10 cellular contexts compared by ENCODE assay signal in the genomic region with DNA sequence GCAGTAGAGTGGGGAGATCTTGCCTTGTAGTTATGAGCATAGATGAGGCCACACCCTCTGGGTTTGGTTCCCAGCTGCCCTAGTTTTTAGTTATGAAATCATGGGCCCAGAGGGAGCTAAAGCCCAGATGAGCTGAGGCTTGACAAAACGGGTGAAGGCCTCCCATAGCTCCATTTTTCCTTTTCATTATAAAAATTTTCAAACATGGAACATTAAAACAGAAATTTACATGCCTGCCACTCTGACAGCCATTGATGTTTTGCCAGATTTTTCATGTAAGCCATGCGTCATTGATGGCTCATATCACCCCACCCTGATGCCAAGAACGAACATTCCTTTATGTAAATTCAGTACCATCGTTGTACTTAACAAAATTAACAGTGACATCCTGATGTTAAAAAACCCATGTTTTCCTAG.
A peak's percentile ranks its signal among the peaks of the same experiment; 100 is the strongest.
DNase-seq lines count a peak whose midpoint lies in the region; ATAC-seq and TF ChIP-seq lines count a peak whose summit lies in the region.
"Had no signal": no experiment of that assay in that cellular context is flagged by ENCODE, and none has a peak within 500 bp of the region (broad histone marks: within the 10 kb centered on the region; RNA-seq: fewer than 3 reads in every experiment).

No MANE protein-coding gene starts in this region.

- peaks cover 6% of the 10 kb centered on the region for H3K4me1 ChIP-seq in IMR-90 (ENCODE audit: control insufficient read depth, insufficient read depth, low read length)
- peaks cover 0 to 26% of the 10 kb centered on the region in 2 donors for H3K4me1 ChIP-seq in right atrium auricular region
- H3K4me1 ChIP-seq in testis, result no peaks in the 10 kb centered on the region

- H3K4ac ChIP-seq in IMR-90 (ENCODE audit: low read depth, low read length), result no peak overlapping the region

- H3K9me3 ChIP-seq in IMR-90 (ENCODE audit: control insufficient read depth, insufficient read depth, low read length) (no peaks in the 10 kb centered on the region), right atrium auricular region (no peaks in the 10 kb centered on the region), testis (no peaks in the 10 kb centered on the region), T-helper 17 cell (ENCODE audit: control insufficient read depth, low read length, poor library complexity, severe bottlenecking) (no peaks in the 10 kb centered on the region)

- H3K36me3 Mint-ChIP-seq in brain, result peaks cover 63% of the 10 kb centered on the region
- peaks cover 16% of the 10 kb centered on the region for H3K36me3 Mint-ChIP-seq in T-helper 17 cell (ENCODE audit: low read depth)

- no peak for TF ChIP-seq RAD21 in IMR-90 (IDR thresholded peaks at IDR 0.05; ENCODE audit: low read length)

- peak overlapping the region; percentile 15; the same call in 1 of the 2 replicates for H3K4me2 ChIP-seq in IMR-90 (ENCODE audit: low read depth, low read length)

- H2BK5ac ChIP-seq in IMR-90 (ENCODE audit: low read depth, low read length, poor library complexity, severe bottlenecking), result peak overlapping the region; percentile 15

- H4K8ac ChIP-seq in IMR-90 (ENCODE audit: low read depth in 2 of 2, low read length in 2 of 2), result no peak overlapping the region; a peak in 1 of 4 replicates

- H3K27ac Mint-ChIP-seq in brain (peak overlapping the region in 3 of 5 experiments; percentile 18 to 90 (median 45)), T-helper 17 cell (no peak overlapping the region)

- H3K14ac ChIP-seq in IMR-90 (replicated peaks; ENCODE audit: low read depth, low read length), result no peak overlapping the region

- H2BK15ac ChIP-seq in IMR-90 (ENCODE audit: low read depth, low read length), result no peak overlapping the region

- peaks cover 58% of the 10 kb centered on the region for H3K36me3 ChIP-seq in IMR-90 (ENCODE audit: control insufficient read depth, insufficient read depth, low read length)
- H3K36me3 ChIP-seq in right atrium auricular region, result peaks cover 32% of the 10 kb centered on the region
- H3K36me3 ChIP-seq in testis (ENCODE audit: low read depth, missing control alignments), result no peaks in the 10 kb centered on the region

- TF ChIP-seq CTCF in IMR-90 (conservative IDR thresholded peaks at IDR 0.05; ENCODE audit: low read depth, low read length) (no peak), brain (conservative IDR thresholded peaks at IDR 0.05) (no peak), right atrium auricular region (IDR thresholded peaks at IDR 0.05) (no peak), testis (IDR thresholded peaks at IDR 0.05) (no peak)

- no peaks in the 10 kb centered on the region for H4K20me1 ChIP-seq in IMR-90 (ENCODE audit: insufficient read depth, low read length)

- TF ChIP-seq POLR2A in IMR-90 (IDR thresholded peaks at IDR 0.05; ENCODE audit: low read depth, low read length) (no peak), testis (IDR thresholded peaks at IDR 0.05) (no peak)

- H3K9me3 Mint-ChIP-seq in brain, result no peaks in the 10 kb centered on the region

- peaks cover under 1 to 43% of the 10 kb centered on the region in 2 experiments; a peak in 3 of 4 replicates for H3K79me1 ChIP-seq in IMR-90 (ENCODE audit: low read depth in 1 of 2, low read length in 2 of 2)

- no peak overlapping the region for H2AK9ac ChIP-seq in IMR-90 (replicated peaks; ENCODE audit: low read depth, low read length, poor library complexity)

- peaks cover 21% of the 10 kb centered on the region for H3K4me1 Mint-ChIP-seq in brain
- H3K4me1 Mint-ChIP-seq in T-helper 17 cell, result peaks cover 19% of the 10 kb centered on the region

- no peak overlapping the region for H3K9ac ChIP-seq in IMR-90 (ENCODE audit: low read depth, low read length)

- peak; percentile 87 for DNase-seq in IMR-90
- DNase-seq in right atrium auricular region (ENCODE audit: low spot score), result no peak
- peak; percentile 44 for DNase-seq in testis
- no peak for DNase-seq in T-helper 17 cell
- DNase-seq in NCI-H1694 treated with DMSO at 0.1 percent for 48 hours (lab: John Stamatoyannopoulos, UW), result no peak
- DNase-seq: NCI-H446 treated with DMSO at 0.1 percent for 48 hours, T-helper 1 cell had no signal

- peak; percentile 79 for ATAC-seq in IMR-90 (ENCODE audit: low read depth)
- ATAC-seq in T-helper 17 cell, result no peak
- no peak for ATAC-seq in GM18861 (IDR thresholded peaks at IDR 0.05; ENCODE audit: unreplicated experiment)
- no peak for ATAC-seq in HG02798 (IDR thresholded peaks at IDR 0.05; ENCODE audit: poor library complexity, unreplicated experiment)

- no peak overlapping the region for H2BK120ac ChIP-seq in IMR-90 (ENCODE audit: low read depth, low read length)

- intact Hi-C loops in IMR-90 (cut with micrococcal nuclease), result no loop called here
- intact Hi-C loops in testis (cut with DNase I; ENCODE audit: low total_unique reads), result no loop called here

- H3K27me3 ChIP-seq in IMR-90 (ENCODE audit: control insufficient read depth, insufficient read depth, low read length), result no peaks in the 10 kb centered on the region
- H3K27me3 ChIP-seq in right atrium auricular region, result no peaks in the 10 kb centered on the region
- H3K27me3 ChIP-seq in testis, result no peaks in the 10 kb centered on the region

- in situ Hi-C loops in IMR-90 (cut with MboI; ENCODE audit: low sequenced_read_pairs), result no loop called here

- H3K56ac ChIP-seq in IMR-90 (ENCODE audit: extremely low read depth, insufficient read depth, low read length), result no peak overlapping the region

- H2AFZ ChIP-seq in IMR-90 (replicated peaks; ENCODE audit: low read length, poor library complexity), result no peak overlapping the region

- no peak overlapping the region for H4K5ac ChIP-seq in IMR-90 (ENCODE audit: low read depth, low read length)

- POLR2A ChIA-PET in IMR-90 (lab: Charles Lee; ENCODE audit: unreplicated experiment), result no interaction called here

- H2BK20ac ChIP-seq in IMR-90 (ENCODE audit: low read depth, low read length), result no peak overlapping the region

- H3K27ac ChIP-seq in IMR-90 (ENCODE audit: insufficient read depth, low read length) (no peak overlapping the region), right atrium auricular region (peak overlapping the region; percentile 3 to 63), testis (peak overlapping the region in 1 of 2 donors; percentile 29)

- CTCF ChIA-PET in IMR-90 (lab: Yijun Ruan, JAX), result interaction anchor here (0.6 kb wide), 1 partner anchor 51 kb away, joined by 3 read pairs; no protein-coding TSS in a partner anchor

- H3K18ac ChIP-seq in IMR-90 (ENCODE audit: low read depth, low read length), result no peak overlapping the region

- H3K4me3 Mint-ChIP-seq in brain (no peak overlapping the region), T-helper 17 cell (no peak overlapping the region)

- no peak overlapping the region for H3K23ac ChIP-seq in IMR-90 (ENCODE audit: low read depth, low read length)

- BruUV-seq in IMR-90 (replicated peaks; lab: Mats Ljungman, UMichigan), result no TSS peak

- H3K27me3 Mint-ChIP-seq in brain (no peaks in the 10 kb centered on the region), T-helper 17 cell (no peaks in the 10 kb centered on the region)

- H2AK5ac ChIP-seq in IMR-90 (ENCODE audit: low read depth, low read length), result no peak overlapping the region

- no peak overlapping the region for H3K4me3 ChIP-seq in IMR-90 (ENCODE audit: insufficient read depth, low read depth, low read length)
- no peak overlapping the region for H3K4me3 ChIP-seq in right atrium auricular region
- H3K4me3 ChIP-seq in testis, result no peak overlapping the region

- peaks cover 26% of the 10 kb centered on the region for H3K9me1 ChIP-seq in IMR-90 (ENCODE audit: insufficient read depth, low read length)

- H4K91ac ChIP-seq in IMR-90 (ENCODE audit: insufficient read depth, low read depth, low read length), result no peak overlapping the region

- dilution Hi-C loops in IMR-90 (cut with HindIII; ENCODE audit: low sequenced_read_pairs, unreplicated experiment), result no loop called here

- 0% methylated on average over 1 of the region's 4 CpGs; no CpG with 5 or more reads in 1 of the 2 experiments for WGBS in IMR-90 (ENCODE audit: extremely low coverage in 2 of 2, insufficient read length in 1 of 2), 2 experiments
- 81 to 84% methylated on average over 4 of the region's 4 CpGs for WGBS in testis, 2 donors

TF ChIP-seq in IMR-90, 13 proteins besides CTCF, POLR2A, EP300 and RAD21:
- TF ChIP-seq SMC3 (IDR thresholded peaks at IDR 0.05; ENCODE audit: low read depth, low read length) (no peak), MXI1 (IDR thresholded peaks at IDR 0.05; ENCODE audit: borderline replicate concordance, low read depth, low read length) (no peak), NFE2L2 (IDR thresholded peaks at IDR 0.05; ENCODE audit: low read depth, low read length) (no peak), FOS (IDR thresholded peaks at IDR 0.05; ENCODE audit: low read depth, low read length) (peak; percentile 46; the same call in 1 of the 2 replicates), RCOR1 (IDR thresholded peaks at IDR 0.05; ENCODE audit: insufficient replicate concordance, low read length) (no peak), CEBPB (IDR thresholded peaks at IDR 0.05; ENCODE audit: low read depth, low read length) (no peak), MAFK (IDR thresholded peaks at IDR 0.05; ENCODE audit: low read depth, low read length) (no peak), MAZ (IDR thresholded peaks at IDR 0.05; ENCODE audit: borderline replicate concordance, low read depth, low read length) (no peak)
- TF ChIP-seq, protein P1, sequence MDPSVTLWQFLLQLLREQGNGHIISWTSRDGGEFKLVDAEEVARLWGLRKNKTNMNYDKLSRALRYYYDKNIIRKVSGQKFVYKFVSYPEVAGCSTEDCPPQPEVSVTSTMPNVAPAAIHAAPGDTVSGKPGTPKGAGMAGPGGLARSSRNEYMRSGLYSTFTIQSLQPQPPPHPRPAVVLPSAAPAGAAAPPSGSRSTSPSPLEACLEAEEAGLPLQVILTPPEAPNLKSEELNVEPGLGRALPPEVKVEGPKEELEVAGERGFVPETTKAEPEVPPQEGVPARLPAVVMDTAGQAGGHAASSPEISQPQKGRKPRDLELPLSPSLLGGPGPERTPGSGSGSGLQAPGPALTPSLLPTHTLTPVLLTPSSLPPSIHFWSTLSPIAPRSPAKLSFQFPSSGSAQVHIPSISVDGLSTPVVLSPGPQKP (IDR thresholded peaks at IDR 0.05; ENCODE audit: borderline replicate concordance, low read depth, low read length), result no peak

Comparison
In these comparisons a context has a peak if more than half of its experiments do, and no peak if none do; other contexts are left out.
1. DNase-seq: peak in IMR-90 (single experiment) and testis (single experiment); none in right atrium auricular region (single experiment), T-helper 17 cell (0 of 3) and NCI-H1694 treated with DMSO at 0.1 percent for 48 hours (single experiment).